Comparison of ENCODE assay signal across 1 cellular context in genomic region chr2:46184794-46185583, GRCh38.
TF ChIP-seq lines count a peak whose summit lies in the region.

No MANE protein-coding gene starts in this region.

TF ChIP-seq in K562, 482 proteins besides CTCF, POLR2A, EP300 and RAD21 (continued from another document):
- TF ChIP-seq SMC3 (conservative IDR thresholded peaks at IDR 0.05; ENCODE audit: insufficient read depth, low read depth, low read length): 0 out of 2 replicates have a peak, but pooled peaks have one; percentile 31
- no peak for TF ChIP-seq BCOR (IDR thresholded peaks at IDR 0.05)
- TF ChIP-seq ZNF232 (CRISPR knock-in tag; IDR thresholded peaks at IDR 0.05): no peak
- TF ChIP-seq TFAP4 (CRISPR knock-in tag; IDR thresholded peaks at IDR 0.05; ENCODE audit: borderline replicate concordance): peak; percentile 18; the same call in 1 of the 2 replicates
- TF ChIP-seq ERF (CRISPR knock-in tag; IDR thresholded peaks at IDR 0.05): no peak
- no peak for TF ChIP-seq FOXA3 (CRISPR knock-in tag; conservative IDR thresholded peaks at IDR 0.05 in 1 of 2, IDR thresholded peaks at IDR 0.05 in 1 of 2)
- no peak for TF ChIP-seq UBTF (IDR thresholded peaks at IDR 0.05; ENCODE audit: borderline replicate concordance in 1 of 2, low read depth in 2 of 2, low read length in 2 of 2)
- no peak for TF ChIP-seq ZNF217 (CRISPR knock-in tag; IDR thresholded peaks at IDR 0.05)
